9 cellular contexts compared by ENCODE assay signal in the genomic region with DNA sequence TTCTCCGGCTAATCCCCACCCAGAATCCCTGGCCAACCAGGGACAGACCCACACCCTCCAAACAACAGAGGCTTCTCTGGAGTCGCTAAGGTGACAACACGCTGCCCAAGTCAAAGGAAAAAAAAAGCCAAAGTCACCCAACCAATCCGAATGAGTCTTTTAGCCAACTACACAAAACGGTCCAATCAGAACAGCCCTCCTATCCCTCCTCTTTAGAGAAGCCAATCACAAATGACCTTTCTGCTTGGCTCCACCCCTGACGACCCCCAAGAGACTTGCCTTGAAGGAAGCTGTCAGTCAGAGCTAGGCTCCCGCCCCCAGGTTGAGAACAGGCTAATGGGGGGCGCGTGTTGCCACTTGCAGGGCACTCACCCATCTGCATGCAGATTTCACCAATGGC. TPM values are rescaled to one million over a fixed set of nuclear protein-coding genes. Genes with fewer than 3 reads are reported as not detected.
DNase-seq lines count a peak whose midpoint lies in the region; ATAC-seq and TF ChIP-seq lines count a peak whose summit lies in the region.
"Had no signal": no experiment of that assay in that cellular context is flagged by ENCODE, and none has a peak within 500 bp of the region (broad histone marks: within the 10 kb centered on the region; RNA-seq: fewer than 3 reads in every experiment).

No MANE protein-coding gene starts in this region.

- peaks cover 3% of the 10 kb centered on the region; the same call in 1 of the 2 replicates for H3K36me3 ChIP-seq in Caco-2 (ENCODE audit: control insufficient read depth, insufficient read depth, low read length)

- H3K4me3 Mint-ChIP-seq in Caco-2 (ENCODE audit: unreplicated experiment): no peak overlapping the region

- H3K27me3 Mint-ChIP-seq in Caco-2 (ENCODE audit: insufficient read depth, unreplicated experiment): no peaks in the 10 kb centered on the region

- no peaks in the 10 kb centered on the region for H3K4me1 Mint-ChIP-seq in Caco-2 (ENCODE audit: low read depth, unreplicated experiment)

- peaks cover 74% of the 10 kb centered on the region for H3K36me3 Mint-ChIP-seq in Caco-2 (ENCODE audit: insufficient read depth, unreplicated experiment)

- no peaks in the 10 kb centered on the region for H3K4me1 ChIP-seq in Caco-2
- H3K4me1 ChIP-seq: sigmoid colon had no signal

- H3K9me3 Mint-ChIP-seq in Caco-2 (ENCODE audit: unreplicated experiment): no peaks in the 10 kb centered on the region

- peak overlapping the region; percentile 24 for H3K27ac ChIP-seq in RWPE1
- H3K27ac ChIP-seq: sigmoid colon had no signal

- no peak overlapping the region for H3K27ac Mint-ChIP-seq in Caco-2 (ENCODE audit: unreplicated experiment)

- CTCF ChIA-PET in Caco-2 (lab: Charles Lee) (interaction anchor here (0.6 kb wide), 1 partner anchor 41 kb away, joined by 3 read pairs; no protein-coding TSS in a partner anchor), RWPE1 (lab: Yijun Ruan, JAX) (interaction anchor here (0.7 kb wide), 2 partner anchors 57 to 1004 kb away, joined by 3 to 4 read pairs; no protein-coding TSS in a partner anchor)

- H3K4me3 ChIP-seq in Caco-2 (ENCODE audit: low read depth, low read length) (no peak overlapping the region), fibroblast of villous mesenchyme (ENCODE audit: low read depth, low read length) (no peak overlapping the region)
- H3K4me3 ChIP-seq: sigmoid colon had no signal

- TF ChIP-seq CTCF in Caco-2 (IDR thresholded peaks at IDR 0.05; ENCODE audit: insufficient read depth in 1 of 2, low read depth in 1 of 2, low read length in 1 of 2, severe bottlenecking in 1 of 2, unreplicated experiment in 1 of 2): no peak
- TF ChIP-seq CTCF in RWPE1 (conservative IDR thresholded peaks at IDR 0.05; ENCODE audit: low read depth): no peak
- no peak for TF ChIP-seq CTCF in fibroblast of villous mesenchyme (IDR thresholded peaks at IDR 0.05; ENCODE audit: insufficient read depth, low read depth, low read length)

- no peaks in the 10 kb centered on the region for H3K27me3 ChIP-seq in Caco-2 (replicated peaks; ENCODE audit: control insufficient read depth, insufficient read depth, low read length)
- H3K27me3 ChIP-seq: sigmoid colon had no signal

- intact Hi-C loops in Caco-2 (cut with micrococcal nuclease; ENCODE audit: unreplicated experiment): no loop called here

- POLR2A ChIA-PET in Caco-2 (lab: Charles Lee) (interaction anchor here (0.6 kb wide), 1 partner anchor 243 kb away, joined by 6 read pairs; no protein-coding TSS in a partner anchor), RWPE1 (lab: Yijun Ruan, JAX; ENCODE audit: low non-redundant PET) (no interaction called here)

- ATAC-seq in GM21447 (IDR thresholded peaks at IDR 0.05; ENCODE audit: unreplicated experiment) (no peak), HG02763 (IDR thresholded peaks at IDR 0.05; ENCODE audit: unreplicated experiment) (no peak)

- no TSS peak for BruUV-seq in Caco-2 (replicated peaks; lab: Mats Ljungman, UMichigan)

- no peaks in the 10 kb centered on the region for H3K9me3 ChIP-seq in Caco-2
- H3K9me3 ChIP-seq: sigmoid colon had no signal

- peak; percentile 60 to 64 for DNase-seq in Caco-2
- peak; percentile 22 for DNase-seq in HCEC 1CT
- DNase-seq in RWPE1 (ENCODE audit: low spot score): peak; percentile 75
- DNase-seq in fibroblast of villous mesenchyme (ENCODE audit: low read depth): peak; percentile 46
- no peak for DNase-seq in activated CD4-positive, CD25-positive, alpha-beta regulatory T cell treated with anti-CD3 and anti-CD28 coated beads, Interleukin-2, amount 50 U/mL, for 72 hours
- DNase-seq in occipital lobe (lab: John Stamatoyannopoulos, UW): no peak
- DNase-seq: sigmoid colon had no signal

RNA-seq across cellular contexts. Expression of a gene that starts 6.6 kb away (rescaled TPM):
- total RNA-seq in Caco-2 (2022) (8.3 and 10.6 TPM in 2 replicates), fibroblast of villous mesenchyme (7.3 and 15.1 TPM in 2 replicates), occipital lobe (6.4 TPM)

RNA-seq across cellular contexts. Expression of a gene that starts 15.3 kb away (rescaled TPM):
- 0.91 TPM in 1 of 2 replicates, not detected in the other for total RNA-seq in Caco-2 (2022)
- total RNA-seq in fibroblast of villous mesenchyme: not detected in 2 replicates
- not detected for total RNA-seq in occipital lobe
- total RNA-seq: sigmoid colon had no signal

RNA-seq across cellular contexts. Expression of a gene that starts 20.7 kb away (rescaled TPM):
- total RNA-seq in Caco-2 (2022) (87.8 and 106 TPM in 2 replicates), fibroblast of villous mesenchyme (36.7 and 53.1 TPM in 2 replicates), occipital lobe (54.0 TPM)

RNA-seq across cellular contexts. Expression of a gene that starts 21.4 kb away (rescaled TPM):
- total RNA-seq in Caco-2 (2022): 76.3 and 76.4 TPM in 2 replicates
- 45.7 and 50.1 TPM in 2 replicates for total RNA-seq in fibroblast of villous mesenchyme
- 79.7 TPM for total RNA-seq in occipital lobe

RNA-seq across cellular contexts. Expression of a gene that starts 31.4 kb away (rescaled TPM):
- 164 and 169 TPM in 2 replicates for total RNA-seq in Caco-2 (2022)
- 127 and 153 TPM in 2 replicates for total RNA-seq in fibroblast of villous mesenchyme
- 138 TPM for total RNA-seq in occipital lobe

Comparison
In these comparisons a context has a peak if more than half of its experiments do, and no peak if none do; other contexts are left out.
1. DNase-seq: peak in Caco-2 (2 of 2), HCEC 1CT (single experiment), RWPE1 (single experiment) and fibroblast of villous mesenchyme (single experiment); none in activated CD4-positive, CD25-positive, alpha-beta regulatory T cell treated with anti-CD3 and anti-CD28 coated beads, Interleukin-2, amount 50 U/mL, for 72 hours (single experiment) and occipital lobe (single experiment).